ENCODE assay signal across 20 cellular contexts in the genomic region with DNA sequence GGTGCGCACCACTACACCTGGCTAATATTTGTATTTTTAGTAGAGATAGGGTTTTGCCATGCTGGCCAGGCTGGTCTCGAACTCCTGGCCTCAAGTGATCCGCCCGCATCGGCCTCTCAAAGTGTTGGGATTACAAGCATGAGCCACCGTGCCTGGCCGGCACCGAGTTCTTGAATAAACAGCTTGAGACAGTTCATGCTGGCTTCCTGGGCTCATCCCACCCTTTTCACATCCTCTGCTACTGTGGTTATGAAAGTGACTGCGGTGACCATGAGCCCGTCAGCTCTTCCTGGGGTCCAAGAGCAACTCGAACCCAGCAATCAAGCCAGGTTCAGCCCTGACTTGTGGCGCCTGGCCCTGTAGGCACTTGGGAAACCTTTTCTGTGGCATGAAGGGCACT. TPM values are rescaled to one million over a fixed set of nuclear protein-coding genes. Genes with fewer than 3 reads are reported as not detected.
A peak's percentile ranks its signal among the peaks of the same experiment; 100 is the strongest.
DNase-seq lines count a peak whose midpoint lies in the region; ATAC-seq, FAIRE-seq and TF ChIP-seq lines count a peak whose summit lies in the region.
"Had no signal": no experiment of that assay in that cellular context is flagged by ENCODE, and none has a peak within 500 bp of the region (broad histone marks: within the 10 kb centered on the region; RNA-seq: fewer than 3 reads in every experiment).

No MANE protein-coding gene starts in this region.

- H3K4me1 ChIP-seq in thoracic aorta (ENCODE audit: control insufficient read depth in 1 of 2, low read depth in 2 of 2) (peaks cover 0 to 13% of the 10 kb centered on the region in 2 donors), body of pancreas (no peaks in the 10 kb centered on the region), kidney (ENCODE audit: control insufficient read depth in 1 of 2, insufficient read depth in 1 of 2, low read depth in 1 of 2, low read length in 2 of 2) (peaks cover 0 to 3% of the 10 kb centered on the region in 2 donors), esophagus muscularis mucosa (peaks cover 0 to 3% (median 0%) of the 10 kb centered on the region in 4 donors)
- H3K4me1 ChIP-seq: HAP-1 had no signal

- no peaks in the 10 kb centered on the region for H3K36me3 ChIP-seq in thoracic aorta
- no peaks in the 10 kb centered on the region for H3K36me3 ChIP-seq in body of pancreas (replicated peaks in 1 of 2; ENCODE audit: insufficient read depth in 1 of 2, low read depth in 2 of 2)
- H3K36me3 ChIP-seq in kidney (ENCODE audit: control insufficient read depth in 1 of 2, insufficient read depth in 2 of 2, low read length in 2 of 2): no peaks in the 10 kb centered on the region
- peaks cover 0 to 7% (median 0%) of the 10 kb centered on the region in 4 donors for H3K36me3 ChIP-seq in esophagus muscularis mucosa
- H3K36me3 ChIP-seq: HAP-1 had no signal

- WGBS in body of pancreas, 2 donors: 90 to 94% methylated on average over 12 of the region's 12 CpGs
- 94% methylated on average over 11 of the region's 12 CpGs for WGBS in esophagus muscularis mucosa

- H3K27ac ChIP-seq in thoracic aorta (peak overlapping the region; percentile 29 to 33), body of pancreas (no peak overlapping the region), kidney (ENCODE audit: low read depth in 2 of 2, low read length in 2 of 2) (no peak overlapping the region), esophagus muscularis mucosa (replicated peaks in 1 of 4) (no peak overlapping the region)

- H3K27ac Mint-ChIP-seq in central memory CD8-positive, alpha-beta T cell (ENCODE audit: low read depth): peak overlapping the region; percentile 82
- H3K27ac Mint-ChIP-seq in nephron progenitor cell: peak overlapping the region; percentile 68
- H3K27ac Mint-ChIP-seq: CD8-positive, alpha-beta T cell had no signal

- TF ChIP-seq CTCF in nephron progenitor cell (IDR thresholded peaks at IDR 0.05): no peak
- no peak for TF ChIP-seq CTCF in thoracic aorta (IDR thresholded peaks at IDR 0.05)
- TF ChIP-seq CTCF in body of pancreas (IDR thresholded peaks at IDR 0.05): no peak
- no peak for TF ChIP-seq CTCF in kidney (IDR thresholded peaks at IDR 0.05; ENCODE audit: borderline replicate concordance, extremely low read depth, insufficient read depth)
- no peak for TF ChIP-seq CTCF in esophagus muscularis mucosa (IDR thresholded peaks at IDR 0.05)

- H3K9me3 ChIP-seq in thoracic aorta (no peaks in the 10 kb centered on the region), body of pancreas (no peaks in the 10 kb centered on the region), kidney (ENCODE audit: control insufficient read depth in 1 of 2, low read length in 2 of 2) (no peaks in the 10 kb centered on the region), esophagus muscularis mucosa (no peaks in the 10 kb centered on the region)
- H3K9me3 ChIP-seq: HAP-1 had no signal

- H3K9ac ChIP-seq in kidney (ENCODE audit: low read length in 2 of 2): no peak overlapping the region

- H3K9me3 Mint-ChIP-seq in central memory CD8-positive, alpha-beta T cell: no peaks in the 10 kb centered on the region
- no peaks in the 10 kb centered on the region for H3K9me3 Mint-ChIP-seq in nephron progenitor cell
- H3K9me3 Mint-ChIP-seq: CD14-positive monocyte; CD8-positive, alpha-beta T cell; GM23338 had no signal

- peak; percentile 22 for DNase-seq in M059J (ENCODE audit: low read depth)
- DNase-seq in central memory CD8-positive, alpha-beta T cell (ENCODE audit: low spot score in 2 of 2): no peak
- no peak for DNase-seq in nephron progenitor cell
- no peak for DNase-seq in thoracic aorta (ENCODE audit: low spot score)
- DNase-seq in body of pancreas: no peak
- DNase-seq in kidney: no peak
- no peak for DNase-seq in NCI-H1436 treated with DMSO at 0.1 percent for 48 hours (lab: John Stamatoyannopoulos, UW)
- DNase-seq in esophagus muscularis mucosa (ENCODE audit: extremely low spot score): no peak
- DNase-seq: CD8-positive, alpha-beta T cell; COR-L47; DMS153; DMS79 treated with DMSO at 0.1 percent for 48 hours; EL had no signal

- FAIRE-seq in kidney (lab: Jason Lieb, UNC): no peak
- FAIRE-seq: A204.1, D721Med, G401.6, GM12891 had no signal

- intact Hi-C loops in body of pancreas (cut with DNase I) (no loop called here), kidney (cut with DNase I) (no loop called here), esophagus muscularis mucosa (cut with DNase I) (no loop called here)

- no peaks in the 10 kb centered on the region for H3K27me3 ChIP-seq in thoracic aorta (replicated peaks; ENCODE audit: insufficient read depth)
- H3K27me3 ChIP-seq in body of pancreas: no peaks in the 10 kb centered on the region
- H3K27me3 ChIP-seq in esophagus muscularis mucosa: no peaks in the 10 kb centered on the region

- H3K4me3 ChIP-seq in thoracic aorta: no peak overlapping the region
- H3K4me3 ChIP-seq in body of pancreas: no peak overlapping the region
- no peak overlapping the region for H3K4me3 ChIP-seq in kidney (ENCODE audit: low read length in 2 of 2)
- no peak overlapping the region for H3K4me3 ChIP-seq in esophagus muscularis mucosa
- H3K4me3 ChIP-seq: GM23338, HAP-1 had no signal

- no peak for ATAC-seq in central memory CD8-positive, alpha-beta T cell (replicated peaks; ENCODE audit: extremely low read depth, poor library complexity, severe bottlenecking)
- ATAC-seq in thoracic aorta (ENCODE audit: insufficient number of reproducible peaks, low FRiP score, low read depth) (no peak), body of pancreas (no peak)
- ATAC-seq: CD8-positive, alpha-beta T cell; GM23338 had no signal

- H3K27me3 Mint-ChIP-seq in central memory CD8-positive, alpha-beta T cell: no peaks in the 10 kb centered on the region
- H3K27me3 Mint-ChIP-seq in nephron progenitor cell (ENCODE audit: low read depth, poor library complexity): peaks cover 7% of the 10 kb centered on the region

- no peak overlapping the region for H3K4me3 Mint-ChIP-seq in central memory CD8-positive, alpha-beta T cell
- no peak overlapping the region for H3K4me3 Mint-ChIP-seq in nephron progenitor cell
- H3K4me3 Mint-ChIP-seq: CD14-positive monocyte; CD8-positive, alpha-beta T cell; GM23338 had no signal

- TF ChIP-seq POLR2A in body of pancreas (IDR thresholded peaks at IDR 0.05) (no peak), esophagus muscularis mucosa (IDR thresholded peaks at IDR 0.05; ENCODE audit: low read depth) (no peak)

- no peaks in the 10 kb centered on the region for H3K4me1 Mint-ChIP-seq in central memory CD8-positive, alpha-beta T cell
- peaks cover 28% of the 10 kb centered on the region for H3K4me1 Mint-ChIP-seq in nephron progenitor cell

- TF ChIP-seq EP300 in esophagus muscularis mucosa (IDR thresholded peaks at IDR 0.05): no peak

- H3K36me3 Mint-ChIP-seq in central memory CD8-positive, alpha-beta T cell (ENCODE audit: insufficient read depth): peaks cover 4% of the 10 kb centered on the region
- H3K36me3 Mint-ChIP-seq in nephron progenitor cell (ENCODE audit: low read depth): peaks cover under 1% of the 10 kb centered on the region
- H3K36me3 Mint-ChIP-seq: CD8-positive, alpha-beta T cell had no signal

RNA-seq across cellular contexts. Expression of a gene that starts 38.7 kb away (rescaled TPM):
- total RNA-seq in M059J (2014; rRNA removed; shearing (Covaris generic)): 20.5 and 43.3 TPM in 2 replicates
- total RNA-seq in thoracic aorta (10 to 100 TPM; 42.9 to 48.2 TPM), body of pancreas (10 to 100 TPM in 1 of 2 donors, 1 to 10 TPM in 1; 8.3 to 14.5 TPM), kidney (50.1 TPM), esophagus muscularis mucosa (10 to 100 TPM; 15.8 to 33.2 (median 22.8) TPM)
- polyA plus RNA-seq in kidney (ENCODE audit: insufficient read depth, low read depth, low replicate concordance): 11.2 TPM

Comparison
In these comparisons a context has a peak if more than half of its experiments do, and no peak if none do; other contexts are left out.
1. H3K27ac ChIP-seq: peak in thoracic aorta (2 of 2); none in body of pancreas (0 of 4), kidney (0 of 2) and esophagus muscularis mucosa (0 of 4).